ENCODE assay signal across 8 cellular contexts in genomic region chr1:87131809-87132663, GRCh38.
DNase-seq lines count a peak whose midpoint lies in the region; ATAC-seq and TF ChIP-seq lines count a peak whose summit lies in the region.

No MANE protein-coding gene starts in this region.

- H3K36me3 Mint-ChIP-seq in CD8-positive, alpha-beta memory T cell = no peaks in the 10 kb centered on the region

- peak overlapping the region; percentile 75 for H3K4me3 ChIP-seq in CD8-positive, alpha-beta memory T cell (ENCODE audit: low read length)
- H3K4me3 ChIP-seq in NT2/D1 (ENCODE audit: insufficient read length, low read depth) = peak overlapping the region; percentile 39
- H3K4me3 ChIP-seq in epithelial cell of esophagus (ENCODE audit: low read length) = peak overlapping the region; percentile 52
- peak overlapping the region; percentile 68 to 70 for H3K4me3 ChIP-seq in mucosa of rectum (ENCODE audit: low read length in 2 of 2)

- H3K36me3 ChIP-seq in CD8-positive, alpha-beta memory T cell (ENCODE audit: insufficient read depth, low read length) = no peaks in the 10 kb centered on the region
- H3K36me3 ChIP-seq in NT2/D1 (ENCODE audit: insufficient read depth, insufficient read length, low read length) = no peaks in the 10 kb centered on the region
- no peaks in the 10 kb centered on the region for H3K36me3 ChIP-seq in mucosa of rectum (ENCODE audit: control insufficient read depth in 2 of 2, insufficient read depth in 2 of 2, low read length in 2 of 2)

- H3K9me3 ChIP-seq in CD8-positive, alpha-beta memory T cell (ENCODE audit: low read length) = no peaks in the 10 kb centered on the region
- no peaks in the 10 kb centered on the region for H3K9me3 ChIP-seq in NT2/D1 (ENCODE audit: insufficient read depth, low read length)
- no peaks in the 10 kb centered on the region for H3K9me3 ChIP-seq in mucosa of rectum (ENCODE audit: control insufficient read depth in 2 of 2, low read length in 2 of 2)

- peak overlapping the region; percentile 75 to 92 (median 86) for H3K4me3 Mint-ChIP-seq in CD8-positive, alpha-beta memory T cell

- DNase-seq in CD8-positive, alpha-beta memory T cell = peak; percentile 51 to 75 (median 60)
- DNase-seq in NT2/D1 (ENCODE audit: low read depth, low spot score) (peak; percentile 56), activated T-cell treated with anti-CD3 and anti-CD28 coated beads for 1 hour (ENCODE audit: low read depth) (peak; percentile 71), epithelial cell of esophagus (ENCODE audit: low read depth) (peak; percentile 75)
- DNase-seq in stimulated activated CD8-positive, alpha-beta memory T cell treated with anti-CD3 and anti-CD28 coated beads, Interleukin-4, amount 100 ng/mL, for 4 hours (ENCODE audit: low read depth in 2 of 2, low spot score in 1 of 2) = peak; percentile 36 to 54

- H3K9ac ChIP-seq in NT2/D1 (ENCODE audit: insufficient read length, low read depth) = peak overlapping the region; percentile 79
- H3K9ac ChIP-seq in mucosa of rectum (ENCODE audit: low read depth in 1 of 2, low read length in 2 of 2) = peak overlapping the region; percentile 67 to 68

- H3K4me1 Mint-ChIP-seq in CD8-positive, alpha-beta memory T cell = peaks cover 9 to 16% (median 10%) of the 10 kb centered on the region in 3 donors

- H3K27ac ChIP-seq in CD8-positive, alpha-beta memory T cell (ENCODE audit: low read depth, low read length) = no peak overlapping the region
- H3K27ac ChIP-seq in mucosa of rectum (ENCODE audit: low read depth in 2 of 2, low read length in 2 of 2) = no peak overlapping the region

- POLR2A ChIA-PET in CD8-positive, alpha-beta memory T cell (lab: Charles Lee) = no interaction called here

- peaks cover 10% of the 10 kb centered on the region for H3K27me3 ChIP-seq in CD8-positive, alpha-beta memory T cell (ENCODE audit: insufficient read depth, low read length, poor library complexity, severe bottlenecking)
- peaks cover 10% of the 10 kb centered on the region for H3K27me3 ChIP-seq in NT2/D1 (ENCODE audit: insufficient read depth, insufficient read length)
- peaks cover 0 to 5% of the 10 kb centered on the region in 2 donors for H3K27me3 ChIP-seq in mucosa of rectum (ENCODE audit: control insufficient read depth in 2 of 2, insufficient read depth in 2 of 2, low read length in 2 of 2)

- H3K27me3 Mint-ChIP-seq in CD8-positive, alpha-beta memory T cell = peaks cover 16 to 53% of the 10 kb centered on the region in 2 donors

- H3K27ac Mint-ChIP-seq in CD8-positive, alpha-beta memory T cell = no peak overlapping the region

- H3K9me3 Mint-ChIP-seq in CD8-positive, alpha-beta memory T cell = peaks cover 0 to 2% (median 0%) of the 10 kb centered on the region in 5 donors

- TF ChIP-seq CTCF in epithelial cell of esophagus (IDR thresholded peaks at IDR 0.05; ENCODE audit: insufficient read depth, low read depth, low read length, missing control alignments) = peak; percentile 84

- CTCF ChIA-PET in CD8-positive, alpha-beta memory T cell (lab: Charles Lee) = interaction anchor here (1.0 to 1.4 kb wide), 4 partner anchors 8 to 14 kb away, joined by 3 to 4 read pairs (median 4); no protein-coding TSS in a partner anchor

- no peaks in the 10 kb centered on the region for H3K4me1 ChIP-seq in CD8-positive, alpha-beta memory T cell (ENCODE audit: insufficient read depth, low read length)
- H3K4me1 ChIP-seq in NT2/D1 (ENCODE audit: insufficient read depth, insufficient read length) (no peaks in the 10 kb centered on the region), mucosa of rectum (ENCODE audit: control insufficient read depth in 2 of 2, insufficient read depth in 2 of 2, low read length in 2 of 2) (peaks cover 3 to 4% of the 10 kb centered on the region in 2 donors)

- peak; percentile 97 for ATAC-seq in GM19372 (IDR thresholded peaks at IDR 0.05; ENCODE audit: low read depth, unreplicated experiment)
- peak; percentile 94 for ATAC-seq in HG03469 (IDR thresholded peaks at IDR 0.05; ENCODE audit: unreplicated experiment)
